Comparison of ENCODE assay signal across 1 cellular context in the genomic region with DNA sequence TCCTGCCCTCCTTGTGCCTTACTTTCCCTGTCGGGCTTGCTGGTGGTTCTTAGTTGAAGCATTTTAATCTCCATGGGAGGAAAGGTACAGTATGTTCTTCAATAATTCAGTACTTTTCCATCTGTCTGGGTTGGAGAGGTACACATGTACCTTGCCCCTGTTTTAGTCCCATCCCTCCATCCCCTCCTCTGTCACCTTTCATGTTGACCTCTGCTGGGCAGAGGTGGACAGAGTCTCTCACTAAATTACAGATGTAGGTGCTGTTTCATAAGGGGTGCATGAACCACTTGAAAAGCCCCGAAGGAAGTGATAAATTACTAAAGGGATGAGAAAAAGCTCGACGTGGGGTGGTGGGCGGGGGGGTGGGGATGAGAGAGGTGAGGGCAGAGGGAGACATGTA.
TF ChIP-seq lines count a peak whose summit lies in the region.

No MANE protein-coding gene starts in this region.

TF ChIP-seq in HEK293, 187 proteins besides CTCF, POLR2A, EP300 and RAD21 (continued from another document):
- TF ChIP-seq, protein P1, sequence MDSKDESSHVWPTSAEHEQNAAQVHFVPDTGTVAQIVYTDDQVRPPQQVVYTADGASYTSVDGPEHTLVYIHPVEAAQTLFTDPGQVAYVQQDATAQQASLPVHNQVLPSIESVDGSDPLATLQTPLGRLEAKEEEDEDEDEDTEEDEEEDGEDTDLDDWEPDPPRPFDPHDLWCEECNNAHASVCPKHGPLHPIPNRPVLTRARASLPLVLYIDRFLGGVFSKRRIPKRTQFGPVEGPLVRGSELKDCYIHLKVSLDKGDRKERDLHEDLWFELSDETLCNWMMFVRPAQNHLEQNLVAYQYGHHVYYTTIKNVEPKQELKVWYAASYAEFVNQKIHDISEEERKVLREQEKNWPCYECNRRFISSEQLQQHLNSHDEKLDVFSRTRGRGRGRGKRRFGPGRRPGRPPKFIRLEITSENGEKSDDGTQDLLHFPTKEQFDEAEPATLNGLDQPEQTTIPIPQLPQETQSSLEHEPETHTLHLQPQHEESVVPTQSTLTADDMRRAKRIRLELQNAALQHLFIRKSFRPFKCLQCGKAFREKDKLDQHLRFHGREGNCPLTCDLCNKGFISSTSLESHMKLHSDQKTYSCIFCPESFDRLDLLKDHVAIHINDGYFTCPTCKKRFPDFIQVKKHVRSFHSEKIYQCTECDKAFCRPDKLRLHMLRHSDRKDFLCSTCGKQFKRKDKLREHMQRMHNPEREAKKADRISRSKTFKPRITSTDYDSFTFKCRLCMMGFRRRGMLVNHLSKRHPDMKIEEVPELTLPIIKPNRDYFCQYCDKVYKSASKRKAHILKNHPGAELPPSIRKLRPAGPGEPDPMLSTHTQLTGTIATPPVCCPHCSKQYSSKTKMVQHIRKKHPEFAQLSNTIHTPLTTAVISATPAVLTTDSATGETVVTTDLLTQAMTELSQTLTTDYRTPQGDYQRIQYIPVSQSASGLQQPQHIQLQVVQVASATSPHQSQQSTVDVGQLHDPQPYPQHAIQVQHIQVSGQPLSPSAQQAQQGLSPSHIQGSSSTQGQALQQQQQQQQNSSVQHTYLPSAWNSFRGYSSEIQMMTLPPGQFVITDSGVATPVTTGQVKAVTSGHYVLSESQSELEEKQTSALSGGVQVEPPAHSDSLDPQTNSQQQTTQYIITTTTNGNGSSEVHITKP (tag by site-specific recombination; IDR thresholded peaks at IDR 0.05): no peak
- TF ChIP-seq, protein P2, sequence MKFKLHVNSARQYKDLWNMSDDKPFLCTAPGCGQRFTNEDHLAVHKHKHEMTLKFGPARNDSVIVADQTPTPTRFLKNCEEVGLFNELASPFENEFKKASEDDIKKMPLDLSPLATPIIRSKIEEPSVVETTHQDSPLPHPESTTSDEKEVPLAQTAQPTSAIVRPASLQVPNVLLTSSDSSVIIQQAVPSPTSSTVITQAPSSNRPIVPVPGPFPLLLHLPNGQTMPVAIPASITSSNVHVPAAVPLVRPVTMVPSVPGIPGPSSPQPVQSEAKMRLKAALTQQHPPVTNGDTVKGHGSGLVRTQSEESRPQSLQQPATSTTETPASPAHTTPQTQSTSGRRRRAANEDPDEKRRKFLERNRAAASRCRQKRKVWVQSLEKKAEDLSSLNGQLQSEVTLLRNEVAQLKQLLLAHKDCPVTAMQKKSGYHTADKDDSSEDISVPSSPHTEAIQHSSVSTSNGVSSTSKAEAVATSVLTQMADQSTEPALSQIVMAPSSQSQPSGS (tag by site-specific recombination; IDR thresholded peaks at IDR 0.05; ENCODE audit: low read depth): no peak
- no peak for TF ChIP-seq ZNF341 (tag by site-specific recombination; IDR thresholded peaks at IDR 0.05; ENCODE audit: low read depth)
- no peak for TF ChIP-seq HOXC10 (CRISPR knock-in tag; IDR thresholded peaks at IDR 0.05)
- TF ChIP-seq ZNF112 (tag by site-specific recombination; IDR thresholded peaks at IDR 0.05): no peak
- TF ChIP-seq, protein P3, sequence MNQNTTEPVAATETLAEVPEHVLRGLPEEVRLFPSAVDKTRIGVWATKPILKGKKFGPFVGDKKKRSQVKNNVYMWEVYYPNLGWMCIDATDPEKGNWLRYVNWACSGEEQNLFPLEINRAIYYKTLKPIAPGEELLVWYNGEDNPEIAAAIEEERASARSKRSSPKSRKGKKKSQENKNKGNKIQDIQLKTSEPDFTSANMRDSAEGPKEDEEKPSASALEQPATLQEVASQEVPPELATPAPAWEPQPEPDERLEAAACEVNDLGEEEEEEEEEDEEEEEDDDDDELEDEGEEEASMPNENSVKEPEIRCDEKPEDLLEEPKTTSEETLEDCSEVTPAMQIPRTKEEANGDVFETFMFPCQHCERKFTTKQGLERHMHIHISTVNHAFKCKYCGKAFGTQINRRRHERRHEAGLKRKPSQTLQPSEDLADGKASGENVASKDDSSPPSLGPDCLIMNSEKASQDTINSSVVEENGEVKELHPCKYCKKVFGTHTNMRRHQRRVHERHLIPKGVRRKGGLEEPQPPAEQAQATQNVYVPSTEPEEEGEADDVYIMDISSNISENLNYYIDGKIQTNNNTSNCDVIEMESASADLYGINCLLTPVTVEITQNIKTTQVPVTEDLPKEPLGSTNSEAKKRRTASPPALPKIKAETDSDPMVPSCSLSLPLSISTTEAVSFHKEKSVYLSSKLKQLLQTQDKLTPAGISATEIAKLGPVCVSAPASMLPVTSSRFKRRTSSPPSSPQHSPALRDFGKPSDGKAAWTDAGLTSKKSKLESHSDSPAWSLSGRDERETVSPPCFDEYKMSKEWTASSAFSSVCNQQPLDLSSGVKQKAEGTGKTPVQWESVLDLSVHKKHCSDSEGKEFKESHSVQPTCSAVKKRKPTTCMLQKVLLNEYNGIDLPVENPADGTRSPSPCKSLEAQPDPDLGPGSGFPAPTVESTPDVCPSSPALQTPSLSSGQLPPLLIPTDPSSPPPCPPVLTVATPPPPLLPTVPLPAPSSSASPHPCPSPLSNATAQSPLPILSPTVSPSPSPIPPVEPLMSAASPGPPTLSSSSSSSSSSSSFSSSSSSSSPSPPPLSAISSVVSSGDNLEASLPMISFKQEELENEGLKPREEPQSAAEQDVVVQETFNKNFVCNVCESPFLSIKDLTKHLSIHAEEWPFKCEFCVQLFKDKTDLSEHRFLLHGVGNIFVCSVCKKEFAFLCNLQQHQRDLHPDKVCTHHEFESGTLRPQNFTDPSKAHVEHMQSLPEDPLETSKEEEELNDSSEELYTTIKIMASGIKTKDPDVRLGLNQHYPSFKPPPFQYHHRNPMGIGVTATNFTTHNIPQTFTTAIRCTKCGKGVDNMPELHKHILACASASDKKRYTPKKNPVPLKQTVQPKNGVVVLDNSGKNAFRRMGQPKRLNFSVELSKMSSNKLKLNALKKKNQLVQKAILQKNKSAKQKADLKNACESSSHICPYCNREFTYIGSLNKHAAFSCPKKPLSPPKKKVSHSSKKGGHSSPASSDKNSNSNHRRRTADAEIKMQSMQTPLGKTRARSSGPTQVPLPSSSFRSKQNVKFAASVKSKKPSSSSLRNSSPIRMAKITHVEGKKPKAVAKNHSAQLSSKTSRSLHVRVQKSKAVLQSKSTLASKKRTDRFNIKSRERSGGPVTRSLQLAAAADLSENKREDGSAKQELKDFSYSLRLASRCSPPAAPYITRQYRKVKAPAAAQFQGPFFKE (tag by site-specific recombination; IDR thresholded peaks at IDR 0.05; ENCODE audit: borderline replicate concordance): no peak
- no peak for TF ChIP-seq ZBTB20 (tag by site-specific recombination; IDR thresholded peaks at IDR 0.05)
